Comparison of ENCODE assay signal across 8 cellular contexts in the genomic region with DNA sequence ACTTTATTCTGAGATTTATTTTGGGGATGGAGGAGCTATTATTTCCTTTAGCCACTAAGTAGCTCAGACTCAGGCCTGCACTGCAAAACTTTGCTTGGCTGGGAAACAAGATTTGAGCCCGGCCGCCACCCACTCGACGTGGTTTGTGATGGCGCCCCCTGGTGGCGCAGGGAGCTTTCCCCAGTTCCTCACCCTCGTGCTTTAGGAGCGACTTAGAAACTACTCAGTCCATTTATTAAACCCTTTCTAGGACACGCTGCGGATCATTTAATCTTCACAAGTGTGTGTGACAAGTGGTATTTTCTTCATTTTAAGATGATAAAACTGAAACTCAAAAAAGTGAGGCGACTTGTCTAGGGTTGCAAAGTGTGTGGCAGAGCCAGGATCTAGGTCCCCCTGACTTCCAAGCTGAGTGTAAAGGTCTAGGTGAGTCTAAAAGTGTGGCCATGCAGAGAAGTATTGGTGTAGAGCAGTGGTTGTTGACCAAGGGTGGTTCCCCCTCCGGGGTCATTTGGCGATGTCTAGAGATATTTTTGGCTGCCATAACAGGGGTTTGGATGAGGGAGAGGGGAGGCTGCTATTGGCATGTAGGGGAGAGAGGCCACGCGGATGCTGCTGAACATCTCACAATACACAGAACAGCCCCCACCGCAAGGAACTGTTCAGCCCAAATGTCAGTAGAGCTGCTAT. TPM values are rescaled to one million over a fixed set of nuclear protein-coding genes. Genes with fewer than 3 reads are reported as not detected.
DNase-seq lines count a peak whose midpoint lies in the region; ATAC-seq and TF ChIP-seq lines count a peak whose summit lies in the region.

No MANE protein-coding gene starts in this region.

- no peaks in the 10 kb centered on the region for H3K9me3 ChIP-seq in CD4-positive, CD25-positive, alpha-beta regulatory T cell (ENCODE audit: control insufficient read depth in 2 of 2, low read length in 2 of 2)
- no peaks in the 10 kb centered on the region for H3K9me3 ChIP-seq in HAP-1
- H3K9me3 ChIP-seq in PC-9 (ENCODE audit: insufficient read depth, low read depth): no peaks in the 10 kb centered on the region
- H3K9me3 ChIP-seq in neutrophil: no peaks in the 10 kb centered on the region
- no peaks in the 10 kb centered on the region for H3K9me3 ChIP-seq in thoracic aorta

- H2AFZ ChIP-seq in PC-9: peak overlapping the region; percentile 17; the same call in 1 of the 2 replicates

- peaks cover 17% of the 10 kb centered on the region for H3K27me3 Mint-ChIP-seq in CD4-positive, CD25-positive, alpha-beta regulatory T cell

- H3F3A ChIP-seq in PC-9 (ENCODE audit: insufficient read depth, low read depth): peaks cover 35% of the 10 kb centered on the region

- H3K4me2 ChIP-seq in PC-9: peak overlapping the region; percentile 71

- H3K79me2 ChIP-seq in PC-9 (ENCODE audit: low read depth): no peaks in the 10 kb centered on the region

- no peak overlapping the region for H3K4me3 ChIP-seq in CD4-positive, CD25-positive, alpha-beta regulatory T cell (ENCODE audit: low read depth, low read length)
- H3K4me3 ChIP-seq in HAP-1 (no peak overlapping the region), PC-9 (peak overlapping the region; percentile 16; the same call in 1 of the 2 replicates), neutrophil (ENCODE audit: low read depth in 1 of 2, low read length in 1 of 2) (no peak overlapping the region), thoracic aorta (no peak overlapping the region)

- DNase-seq in CD4-positive, CD25-positive, alpha-beta regulatory T cell: peak; percentile 63 to 83 (median 72)
- peak; percentile 59 to 90 for DNase-seq in HAP-1 (ENCODE audit: low spot score in 2 of 2)
- peak in 1 of 2 experiments; percentile 65 for DNase-seq in PC-9
- peak; percentile 88 to 89 for DNase-seq in activated T-cell treated with anti-CD3 and anti-CD28 coated beads, Interleukin-2, amount 50 U/mL, for 48 hours
- DNase-seq in fibroblast of peridontal ligament (ENCODE audit: extremely low read depth): peak; percentile 61
- DNase-seq in thoracic aorta (ENCODE audit: low spot score): no peak

- H3K9me2 ChIP-seq in PC-9 (ENCODE audit: insufficient read depth): no peaks in the 10 kb centered on the region

- H3K4me1 ChIP-seq in CD4-positive, CD25-positive, alpha-beta regulatory T cell (ENCODE audit: control insufficient read depth, insufficient read depth, low read length, poor library complexity, severe bottlenecking): peaks cover 16% of the 10 kb centered on the region
- H3K4me1 ChIP-seq in HAP-1: no peaks in the 10 kb centered on the region
- H3K4me1 ChIP-seq in PC-9 (replicated peaks; ENCODE audit: insufficient read depth): peaks cover 58% of the 10 kb centered on the region
- H3K4me1 ChIP-seq in neutrophil (ENCODE audit: control insufficient read depth in 1 of 2, insufficient read depth in 1 of 2, low read depth in 1 of 2, low read length in 1 of 2): peaks cover 30 to 37% of the 10 kb centered on the region in 2 experiments
- H3K4me1 ChIP-seq in thoracic aorta (ENCODE audit: control insufficient read depth in 1 of 2, low read depth in 2 of 2): no peaks in the 10 kb centered on the region

- H3K36me3 ChIP-seq in CD4-positive, CD25-positive, alpha-beta regulatory T cell (ENCODE audit: control insufficient read depth, insufficient read depth, low read length): no peaks in the 10 kb centered on the region
- H3K36me3 ChIP-seq in HAP-1 (replicated peaks) (no peaks in the 10 kb centered on the region), PC-9 (ENCODE audit: low read depth) (no peaks in the 10 kb centered on the region), neutrophil (no peaks in the 10 kb centered on the region), thoracic aorta (no peaks in the 10 kb centered on the region)

- intact Hi-C loops in PC-9 (cut with micrococcal nuclease; ENCODE audit: unreplicated experiment): no loop called here

- POLR2A ChIA-PET in PC-9 (lab: Charles Lee; ENCODE audit: unreplicated experiment): interaction anchor here (0.6 to 0.7 kb wide), 3 partner anchors 32 to 182 kb away, joined by 4 to 6 read pairs (median 6); no protein-coding TSS in a partner anchor

- in situ Hi-C loops in HAP-1 (cut with MboI; ENCODE audit: low sequenced_read_pairs): no loop called here

- H3K27ac ChIP-seq in CD4-positive, CD25-positive, alpha-beta regulatory T cell (ENCODE audit: insufficient read depth, low read length, poor library complexity, severe bottlenecking): no peak overlapping the region
- peak overlapping the region; percentile 89 for H3K27ac ChIP-seq in PC-9
- H3K27ac ChIP-seq in neutrophil: peak overlapping the region; percentile 58
- no peak overlapping the region for H3K27ac ChIP-seq in thoracic aorta

- CTCF ChIA-PET in PC-9 (lab: Charles Lee): interaction anchor here (0.5 to 2.5 kb wide), 11 partner anchors 10 to 387 kb away, joined by 3 to 29 read pairs (median 5); a partner anchor contains a TSS

- no peaks in the 10 kb centered on the region for H4K20me1 ChIP-seq in PC-9 (ENCODE audit: insufficient read depth)

- H3K4me1 Mint-ChIP-seq in CD4-positive, CD25-positive, alpha-beta regulatory T cell: peaks cover 15 to 24% (median 20%) of the 10 kb centered on the region in 4 donors

- no TSS peak for BruUV-seq in PC-9 (replicated peaks; lab: Mats Ljungman, UMichigan)

- H3K36me3 Mint-ChIP-seq in CD4-positive, CD25-positive, alpha-beta regulatory T cell: no peaks in the 10 kb centered on the region

- no peaks in the 10 kb centered on the region for H3K27me3 ChIP-seq in CD4-positive, CD25-positive, alpha-beta regulatory T cell (ENCODE audit: control insufficient read depth, insufficient read depth, low read length)
- H3K27me3 ChIP-seq in HAP-1 (ENCODE audit: low read depth): no peaks in the 10 kb centered on the region
- no peaks in the 10 kb centered on the region for H3K27me3 ChIP-seq in PC-9 (ENCODE audit: insufficient read depth, low read depth)
- H3K27me3 ChIP-seq in neutrophil: no peaks in the 10 kb centered on the region
- H3K27me3 ChIP-seq in thoracic aorta (replicated peaks; ENCODE audit: insufficient read depth): no peaks in the 10 kb centered on the region

- peak overlapping the region in 2 of 3 donors; percentile 4 to 67 for H3K27ac Mint-ChIP-seq in CD4-positive, CD25-positive, alpha-beta regulatory T cell

- peak; percentile 51 to 68 for ATAC-seq in CD4-positive, CD25-positive, alpha-beta regulatory T cell (ENCODE audit: low read depth in 2 of 2)
- ATAC-seq in thoracic aorta (ENCODE audit: insufficient number of reproducible peaks, low FRiP score, low read depth): no peak
- ATAC-seq in GM18858 (IDR thresholded peaks at IDR 0.05; ENCODE audit: unreplicated experiment): no peak

- TF ChIP-seq CTCF in PC-9 (conservative IDR thresholded peaks at IDR 0.05) (peak; percentile 89), neutrophil (IDR thresholded peaks at IDR 0.05) (peak; percentile 86), thoracic aorta (IDR thresholded peaks at IDR 0.05) (peak; percentile 73)

- peak overlapping the region in 2 of 4 donors; percentile 8 to 64 for H3K4me3 Mint-ChIP-seq in CD4-positive, CD25-positive, alpha-beta regulatory T cell

- H3K9me3 Mint-ChIP-seq in CD4-positive, CD25-positive, alpha-beta regulatory T cell: no peaks in the 10 kb centered on the region

RNA-seq across cellular contexts. Expression of a gene that starts 2.2 kb away (rescaled TPM):
- not detected for total RNA-seq in CD4-positive, CD25-positive, alpha-beta regulatory T cell
- under 1 TPM in 1 of 4 donors, not detected in 3; 0.28 TPM for polyA plus RNA-seq in CD4-positive, CD25-positive, alpha-beta regulatory T cell
- total RNA-seq in PC-9 (2021) (0.41 TPM in 1 of 2 replicates, not detected in the other), thoracic aorta (1 to 10 TPM in 1 of 2 donors, not detected in 1; 1.6 TPM)

RNA-seq across cellular contexts. Expression of a gene that starts 13.3 kb away (rescaled TPM):
- total RNA-seq in CD4-positive, CD25-positive, alpha-beta regulatory T cell: 13.2 TPM
- 1 to 10 TPM; 3.0 to 7.1 (median 5.4) TPM for polyA plus RNA-seq in CD4-positive, CD25-positive, alpha-beta regulatory T cell
- total RNA-seq in PC-9 (2021) (10.7 and 12.7 TPM in 2 replicates), thoracic aorta (1 to 10 TPM; 4.5 to 7.3 TPM)

RNA-seq across cellular contexts. Expression of a gene that starts 50.4 kb away (rescaled TPM):
- not detected for total RNA-seq in CD4-positive, CD25-positive, alpha-beta regulatory T cell
- polyA plus RNA-seq in CD4-positive, CD25-positive, alpha-beta regulatory T cell: under 1 TPM in 2 of 4 donors, not detected in 2; 0.49 TPM
- 4.9 and 7.8 TPM in 2 replicates for total RNA-seq in PC-9 (2021)
- not detected for total RNA-seq in thoracic aorta

Comparison
In these comparisons a context has a peak if more than half of its experiments do, and no peak if none do; other contexts are left out.
1. ATAC-seq: peak in CD4-positive, CD25-positive, alpha-beta regulatory T cell (2 of 2); none in thoracic aorta (single experiment) and GM18858 (single experiment).
2. H3K27ac ChIP-seq: peak in PC-9 (single experiment) and neutrophil (single experiment); none in CD4-positive, CD25-positive, alpha-beta regulatory T cell (single experiment) and thoracic aorta (0 of 2).
3. Peak in every context shown above with its lines, with median percentiles within 50 percentile points of each other: CTCF ChIP-seq.